Comparison of ENCODE assay signal across 8 cellular contexts in the genomic region with DNA sequence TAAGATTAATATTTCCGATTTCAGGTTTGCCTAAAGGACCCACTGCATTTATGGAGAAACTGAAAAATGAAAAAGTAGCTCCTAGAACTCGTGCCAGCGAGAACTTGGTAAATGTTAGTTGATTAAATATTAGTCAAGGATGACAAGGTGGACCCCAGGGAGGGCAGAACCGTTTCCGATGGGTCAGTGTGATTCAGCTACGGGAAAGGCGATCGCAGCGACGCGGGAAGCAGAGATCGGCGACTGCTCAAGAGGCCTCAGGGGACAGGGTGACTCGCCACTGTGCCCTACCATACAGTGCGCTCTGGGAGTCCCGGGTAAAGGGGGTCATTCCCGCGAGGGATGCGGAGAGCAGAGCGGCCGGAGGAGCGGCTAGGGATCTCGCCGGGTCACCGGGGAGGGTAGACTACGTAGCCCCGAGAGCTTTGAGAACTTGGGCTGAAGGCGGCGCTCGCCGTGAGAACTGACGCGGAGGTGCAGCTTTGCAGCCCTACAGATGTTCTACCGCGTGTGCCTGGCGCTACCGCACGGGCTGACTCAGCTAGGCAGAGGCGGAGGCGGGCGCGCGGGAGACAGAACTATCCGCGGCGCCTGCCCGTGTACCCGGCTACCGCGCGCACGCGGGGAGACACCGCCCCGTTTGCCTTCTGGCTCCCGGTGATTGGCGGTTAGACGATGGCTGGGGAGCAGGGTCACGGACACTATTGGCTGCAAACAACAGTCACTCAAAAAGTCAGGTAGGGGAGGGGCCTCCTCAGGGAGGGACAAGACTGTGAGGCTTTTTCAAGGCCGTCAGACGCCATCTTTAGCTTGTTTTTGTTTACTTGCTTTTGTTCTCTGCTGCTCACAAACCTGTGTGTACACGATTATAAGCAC. TPM values are rescaled to one million over a fixed set of nuclear protein-coding genes. Genes with fewer than 3 reads are reported as not detected.
DNase-seq lines count a peak whose midpoint lies in the region; ATAC-seq and TF ChIP-seq lines count a peak whose summit lies in the region.

No MANE protein-coding gene starts in this region.

- DNase-seq in GM19240 (ENCODE audit: insufficient read length, low spot score) (peak; percentile 91), NCI-H526 (lab: John Stamatoyannopoulos, UW) (peak; percentile 95 to 98), dedifferentiated amniotic fluid mesenchymal stem cell (ENCODE audit: extremely low spot score) (peak; percentile 98), left lung (peak; percentile 96 to 98)
- peak; percentile 98 for DNase-seq in activated CD4-positive, alpha-beta T cell treated with anti-CD3 and anti-CD28 coated beads, Interleukin-2, amount 10 ng/mL, durations not matched to agents 7 days and 5 days
- peak; percentile 93 to 95 for DNase-seq in stimulated activated CD4-positive, alpha-beta T cell treated with anti-CD3 and anti-CD28 coated beads, Interleukin-2, amount 100 ng/mL, for 48 hours

- H3K27me3 Mint-ChIP-seq in activated CD4-positive, alpha-beta T cell treated with anti-CD3 and anti-CD28 coated beads, Interleukin-2, amount 10 ng/mL, durations not matched to agents 7 days and 5 days: no peaks in the 10 kb centered on the region

- H3K36me3 ChIP-seq in BLaER1 treated with 17β-estradiol and CSF1 and Interleukin-3, amounts not matched to agents 10 nM and 100 nM: no peaks in the 10 kb centered on the region
- no peaks in the 10 kb centered on the region for H3K36me3 ChIP-seq in left lung

- peaks cover 2% of the 10 kb centered on the region for H3K9me3 Mint-ChIP-seq in activated CD4-positive, alpha-beta T cell treated with anti-CD3 and anti-CD28 coated beads, Interleukin-2, amount 10 ng/mL, durations not matched to agents 7 days and 5 days

- H3K9me3 ChIP-seq in BLaER1 treated with 17β-estradiol and CSF1 and Interleukin-3, amounts not matched to agents 10 nM and 100 nM (replicated peaks in 1 of 11): no peaks in the 10 kb centered on the region; a peak in 1 of 22 replicates
- H3K9me3 ChIP-seq in left lung: no peaks in the 10 kb centered on the region

- H3K4me2 ChIP-seq in BLaER1 treated with 17β-estradiol and CSF1 and Interleukin-3, amounts not matched to agents 10 nM and 100 nM: peak overlapping the region; percentile 75 to 95 (median 85)

- POLR2A ChIA-PET in activated CD4-positive, alpha-beta T cell treated with anti-CD3 and anti-CD28 coated beads, Interleukin-2, amount 10 ng/mL, durations not matched to agents 7 days and 5 days (lab: Charles Lee): interaction anchor here (0.5 to 1.4 kb wide), 8 partner anchors 10 to 1208 kb away, joined by 3 to 6 read pairs (median 3); a partner anchor contains a TSS

- H3K4me3 Mint-ChIP-seq in activated CD4-positive, alpha-beta T cell treated with anti-CD3 and anti-CD28 coated beads, Interleukin-2, amount 10 ng/mL, durations not matched to agents 7 days and 5 days: peak overlapping the region; percentile 91

- ATAC-seq in HG03460 (IDR thresholded peaks at IDR 0.05; ENCODE audit: unreplicated experiment): peak; percentile 94
- ATAC-seq in left lung: peak; percentile 98

- H3K27me3 ChIP-seq in BLaER1 treated with 17β-estradiol and CSF1 and Interleukin-3, amounts not matched to agents 10 nM and 100 nM: no peaks in the 10 kb centered on the region
- no peaks in the 10 kb centered on the region for H3K27me3 ChIP-seq in left lung

- peaks cover 50% of the 10 kb centered on the region for H3K4me1 Mint-ChIP-seq in activated CD4-positive, alpha-beta T cell treated with anti-CD3 and anti-CD28 coated beads, Interleukin-2, amount 10 ng/mL, durations not matched to agents 7 days and 5 days

- CTCF ChIA-PET in activated CD4-positive, alpha-beta T cell treated with anti-CD3 and anti-CD28 coated beads, Interleukin-2, amount 10 ng/mL, durations not matched to agents 7 days and 5 days (lab: Charles Lee): interaction anchor here (0.7 to 2.5 kb wide), 24 partner anchors 8 to 1010 kb away, joined by 3 to 25 read pairs (median 4); a partner anchor contains a TSS

- peaks cover 38 to 48% (median 44%) of the 10 kb centered on the region in 10 experiments for H3K4me1 ChIP-seq in BLaER1 treated with 17β-estradiol and CSF1 and Interleukin-3, amounts not matched to agents 10 nM and 100 nM
- H3K4me1 ChIP-seq in left lung: peaks cover 8 to 30% of the 10 kb centered on the region in 2 donors

- H4K20me1 ChIP-seq in BLaER1 treated with 17β-estradiol and CSF1 and Interleukin-3, amounts not matched to agents 10 nM and 100 nM: no peaks in the 10 kb centered on the region

- intact Hi-C loops in left lung (cut with DNase I): no loop called here

- peak overlapping the region; percentile 87 to 97 (median 91) for H3K9ac ChIP-seq in BLaER1 treated with 17β-estradiol and CSF1 and Interleukin-3, amounts not matched to agents 10 nM and 100 nM

- peak overlapping the region; percentile 90 to 97 (median 96) for H3K27ac ChIP-seq in BLaER1 treated with 17β-estradiol and CSF1 and Interleukin-3, amounts not matched to agents 10 nM and 100 nM
- H3K27ac ChIP-seq in left lung: peak overlapping the region; percentile 95 to 97

- H3K27ac Mint-ChIP-seq in activated CD4-positive, alpha-beta T cell treated with anti-CD3 and anti-CD28 coated beads, Interleukin-2, amount 10 ng/mL, durations not matched to agents 7 days and 5 days: peak overlapping the region; percentile 92

- peaks cover 6% of the 10 kb centered on the region for H3K36me3 Mint-ChIP-seq in activated CD4-positive, alpha-beta T cell treated with anti-CD3 and anti-CD28 coated beads, Interleukin-2, amount 10 ng/mL, durations not matched to agents 7 days and 5 days (ENCODE audit: low read depth)

- peak overlapping the region; percentile 59 to 80 (median 70) for H3K4me3 ChIP-seq in BLaER1 treated with 17β-estradiol and CSF1 and Interleukin-3, amounts not matched to agents 10 nM and 100 nM
- H3K4me3 ChIP-seq in left lung: peak overlapping the region; percentile 57 to 69

- TF ChIP-seq CTCF in left lung (IDR thresholded peaks at IDR 0.05): no peak

RNA-seq across cellular contexts. Expression of a gene that starts 3.2 kb away (rescaled TPM):
- total RNA-seq in activated CD4-positive, alpha-beta T cell treated with anti-CD3 and anti-CD28 coated beads, Interleukin-2, amount 10 ng/mL, durations not matched to agents 7 days and 5 days: 10 to 100 TPM in 1 of 2 experiments, 1 to 10 TPM in 1; 9.4 to 11.1 TPM
- total RNA-seq in left lung: 1 to 10 TPM; 8.3 TPM

RNA-seq across cellular contexts. Expression of a gene that starts 24.4 kb away (rescaled TPM):
- total RNA-seq in activated CD4-positive, alpha-beta T cell treated with anti-CD3 and anti-CD28 coated beads, Interleukin-2, amount 10 ng/mL, durations not matched to agents 7 days and 5 days: 1 to 10 TPM; 1.3 to 1.4 TPM
- 10 to 100 TPM; 37.9 to 39.5 TPM for total RNA-seq in left lung

RNA-seq across cellular contexts. Expression of a gene that starts 27.9 kb away (rescaled TPM):
- 10 to 100 TPM; 60.4 to 60.7 TPM for total RNA-seq in activated CD4-positive, alpha-beta T cell treated with anti-CD3 and anti-CD28 coated beads, Interleukin-2, amount 10 ng/mL, durations not matched to agents 7 days and 5 days
- 100 to 1,000 TPM; 114 to 140 TPM for total RNA-seq in left lung

RNA-seq across cellular contexts. Expression of a gene that starts 35.2 kb away (rescaled TPM):
- total RNA-seq in activated CD4-positive, alpha-beta T cell treated with anti-CD3 and anti-CD28 coated beads, Interleukin-2, amount 10 ng/mL, durations not matched to agents 7 days and 5 days: under 1 TPM in 1 of 2 experiments, not detected in 1; 0.21 TPM
- total RNA-seq in left lung: not detected

RNA-seq across cellular contexts. Expression of a gene that starts 49.9 kb away (rescaled TPM):
- 10 to 100 TPM; 67.4 to 68.6 TPM for total RNA-seq in activated CD4-positive, alpha-beta T cell treated with anti-CD3 and anti-CD28 coated beads, Interleukin-2, amount 10 ng/mL, durations not matched to agents 7 days and 5 days
- total RNA-seq in left lung: 10 to 100 TPM; 47.6 to 51.4 TPM

Comparison
In these comparisons a context has a peak if more than half of its experiments do, and no peak if none do; other contexts are left out.
1. Peak in every context shown above with its lines: DNase-seq, ATAC-seq, H3K4me3 ChIP-seq and H3K27ac ChIP-seq.
2. RNA of a gene that starts 24.4 kb away (total RNA-seq): 37.9 to 39.5 TPM in left lung; 1.3 to 1.4 TPM in activated CD4-positive, alpha-beta T cell treated with anti-CD3 and anti-CD28 coated beads, Interleukin-2, amount 10 ng/mL, durations not matched to agents 7 days and 5 days; every median in the first group is over 10 times any median in the second.